20 cellular contexts compared by ENCODE assay signal in the genomic region with DNA sequence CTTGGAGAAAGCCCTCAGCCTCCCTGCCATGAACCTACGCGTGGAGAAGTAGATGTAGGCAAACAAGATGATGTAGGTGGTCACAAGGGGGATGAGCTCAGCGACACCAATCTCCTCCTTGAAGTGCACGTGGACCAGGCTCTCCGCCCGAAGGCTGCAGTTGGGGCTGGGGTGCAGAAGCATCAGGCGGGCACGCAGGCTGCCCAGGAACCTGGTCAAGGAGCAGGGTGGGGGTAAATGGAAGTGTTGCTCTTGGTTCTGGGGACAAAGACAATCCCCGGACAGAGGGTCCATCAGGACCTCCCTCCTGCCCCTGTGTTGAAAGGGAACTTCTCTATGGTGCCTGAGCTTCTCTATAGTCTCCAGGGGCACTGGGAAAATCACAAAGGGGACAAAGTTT. TPM values are rescaled to one million over a fixed set of nuclear protein-coding genes. Genes with fewer than 3 reads are reported as not detected.
A peak's percentile ranks its signal among the peaks of the same experiment; 100 is the strongest.
DNase-seq lines count a peak whose midpoint lies in the region; ATAC-seq, FAIRE-seq and TF ChIP-seq lines count a peak whose summit lies in the region.
"Had no signal": no experiment of that assay in that cellular context is flagged by ENCODE, and none has a peak within 500 bp of the region (broad histone marks: within the 10 kb centered on the region; RNA-seq: fewer than 3 reads in every experiment).

No MANE protein-coding gene starts in this region.

- no peaks in the 10 kb centered on the region for H3K9me2 ChIP-seq in GM23338 (ENCODE audit: insufficient read depth)

- H3K27ac ChIP-seq in GM23338 (ENCODE audit: low read depth) (0 out of 2 replicates have a peak overlapping the region, but pooled peaks have one; percentile 32), RWPE1 (peak overlapping the region; percentile 8; the same call in 1 of the 2 replicates), small intestine (ENCODE audit: low read depth in 1 of 2, low read length in 1 of 2) (peak overlapping the region; percentile 75 to 94)
- H3K27ac ChIP-seq in CD4-positive, alpha-beta T cell (ENCODE audit: low read depth, low read length): no peak overlapping the region
- H3K27ac ChIP-seq: C4-2B had no signal

- intact Hi-C loops in CD4-positive, alpha-beta T cell (cut with DNase I, micrococcal nuclease): no loop called here

- H4K20me1 ChIP-seq in GM23338 (replicated peaks; ENCODE audit: insufficient read depth): peaks cover 6% of the 10 kb centered on the region

- H3K36me3 ChIP-seq in GM23338 (ENCODE audit: insufficient read depth) (no peaks in the 10 kb centered on the region; the same call in 1 of the 2 replicates), small intestine (ENCODE audit: control insufficient read depth in 2 of 2, insufficient read depth in 2 of 2, low read length in 2 of 2) (peaks cover 3 to 9% of the 10 kb centered on the region in 2 donors)

- H3K4me2 ChIP-seq in GM23338: no peak overlapping the region

- CTCF ChIA-PET in RWPE1 (lab: Yijun Ruan, JAX): no interaction called here
- CTCF ChIA-PET in CD4-positive, alpha-beta T cell (lab: Charles Lee): no interaction called here

- H3K9me3 Mint-ChIP-seq in GM23338: no peaks in the 10 kb centered on the region; the same call in 2 of the 3 replicates
- H3K9me3 Mint-ChIP-seq in endothelial cell (ENCODE audit: unreplicated experiment): no peaks in the 10 kb centered on the region
- H3K9me3 Mint-ChIP-seq in CD4-positive, alpha-beta T cell: no peaks in the 10 kb centered on the region

- H2AFZ ChIP-seq in GM23338: no peak overlapping the region

- POLR2A ChIA-PET in RWPE1 (lab: Yijun Ruan, JAX; ENCODE audit: low non-redundant PET): no interaction called here
- POLR2A ChIA-PET in CD4-positive, alpha-beta T cell (lab: Charles Lee): no interaction called here

- H3K4me3 ChIP-seq in GM23338 (no peak overlapping the region), small intestine (ENCODE audit: low read depth in 1 of 2, low read length in 2 of 2) (no peak overlapping the region)
- H3K4me3 ChIP-seq: HAP-1, K562, Peyer's patch had no signal

- no peaks in the 10 kb centered on the region for H3K4me1 ChIP-seq in GM23338 (ENCODE audit: insufficient read depth)
- peaks cover 0 to 26% of the 10 kb centered on the region in 2 donors for H3K4me1 ChIP-seq in small intestine (ENCODE audit: control insufficient read depth in 2 of 2, insufficient read depth in 1 of 2, low read depth in 1 of 2, low read length in 1 of 2)

- H3K9me3 ChIP-seq in small intestine (ENCODE audit: control insufficient read depth, low read depth): no peaks in the 10 kb centered on the region
- H3K9me3 ChIP-seq in CD4-positive, alpha-beta T cell (ENCODE audit: control insufficient read depth, low read length): no peaks in the 10 kb centered on the region
- H3K9me3 ChIP-seq: HAP-1, Peyer's patch had no signal

- 91 to 95% (median 94%) methylated on average over 9 of the region's 9 CpGs for WGBS in small intestine, 3 donors

- TF ChIP-seq CTCF in GM23338 (conservative IDR thresholded peaks at IDR 0.05; ENCODE audit: low read depth in 2 of 2) (no peak), RWPE1 (conservative IDR thresholded peaks at IDR 0.05; ENCODE audit: low read depth) (no peak), endothelial cell (IDR thresholded peaks at IDR 0.05; ENCODE audit: unreplicated experiment) (no peak)
- TF ChIP-seq CTCF in CD4-positive, alpha-beta T cell (IDR thresholded peaks at IDR 0.05): no peak

- no peak for FAIRE-seq in small intestine (lab: Jason Lieb, UNC)
- FAIRE-seq: K562 had no signal

- H3K79me2 ChIP-seq in GM23338 (replicated peaks; ENCODE audit: insufficient read depth): no peaks in the 10 kb centered on the region

- H3K27me3 Mint-ChIP-seq in GM23338 (ENCODE audit: insufficient read depth, low read depth, poor library complexity) (peaks cover 7% of the 10 kb centered on the region), endothelial cell (ENCODE audit: unreplicated experiment) (peaks cover 9% of the 10 kb centered on the region)
- no peaks in the 10 kb centered on the region for H3K27me3 Mint-ChIP-seq in CD4-positive, alpha-beta T cell

- ATAC-seq in GM23338 (no peak), HG03521 (IDR thresholded peaks at IDR 0.05; ENCODE audit: unreplicated experiment) (no peak)
- no peak for ATAC-seq in CD4-positive, alpha-beta T cell (ENCODE audit: poor library complexity)
- ATAC-seq: K562, Right ventricle myocardium inferior had no signal

- H3K36me3 Mint-ChIP-seq in GM23338 (ENCODE audit: low read depth) (peaks cover 42% of the 10 kb centered on the region), endothelial cell (ENCODE audit: low read depth, unreplicated experiment) (peaks cover 36% of the 10 kb centered on the region)
- peaks cover 59% of the 10 kb centered on the region for H3K36me3 Mint-ChIP-seq in CD4-positive, alpha-beta T cell (ENCODE audit: low read depth)

- H3K4me3 Mint-ChIP-seq in GM23338 (no peak overlapping the region), endothelial cell (ENCODE audit: unreplicated experiment) (no peak overlapping the region)
- no peak overlapping the region for H3K4me3 Mint-ChIP-seq in CD4-positive, alpha-beta T cell

- H3K27me3 ChIP-seq in GM23338 (ENCODE audit: insufficient read depth): no peaks in the 10 kb centered on the region
- no peaks in the 10 kb centered on the region for H3K27me3 ChIP-seq in small intestine (ENCODE audit: control insufficient read depth in 2 of 2, insufficient read depth in 2 of 2, low read length in 2 of 2)
- no peaks in the 10 kb centered on the region for H3K27me3 ChIP-seq in CD4-positive, alpha-beta T cell (ENCODE audit: control insufficient read depth, insufficient read depth, low read length)
- H3K27me3 ChIP-seq: Peyer's patch had no signal

- no peak for DNase-seq in GM23338 (ENCODE audit: low spot score)
- DNase-seq in RWPE1 (ENCODE audit: low spot score): no peak
- peak; percentile 43 for DNase-seq in islet precursor cell
- no peak for DNase-seq in small intestine
- no peak for DNase-seq in endothelial cell (ENCODE audit: low spot score)
- no peak for DNase-seq in CD4-positive, alpha-beta T cell
- DNase-seq: ACHN, AML-193, DMS 273 treated with DMSO at 0.1 percent for 48 hours, DND-41, NCI-H1105, NCI-H2081, NCI-H2171 treated with DMSO at 0.1 percent for 48 hours, NCI-H446 treated with DMSO at 0.1 percent for 48 hours had no signal

- H3K27ac Mint-ChIP-seq in GM23338 (no peak overlapping the region; the same call in 1 of the 2 replicates), endothelial cell (ENCODE audit: unreplicated experiment) (no peak overlapping the region)
- no peak overlapping the region for H3K27ac Mint-ChIP-seq in CD4-positive, alpha-beta T cell

- peaks cover 4% of the 10 kb centered on the region for H3F3A ChIP-seq in GM23338 (replicated peaks; ENCODE audit: low read depth)

- H3K4me1 Mint-ChIP-seq in GM23338: peaks cover 5% of the 10 kb centered on the region
- peaks cover 7% of the 10 kb centered on the region for H3K4me1 Mint-ChIP-seq in endothelial cell (ENCODE audit: unreplicated experiment)
- peaks cover 9% of the 10 kb centered on the region for H3K4me1 Mint-ChIP-seq in CD4-positive, alpha-beta T cell (ENCODE audit: low read depth)

TF ChIP-seq in GM23338, 12 proteins besides CTCF, POLR2A, EP300 and RAD21:
- TF ChIP-seq POLR2AphosphoS5 (IDR thresholded peaks at IDR 0.05; ENCODE audit: low read depth): no peak
- TF ChIP-seq STAT1 (IDR thresholded peaks at IDR 0.05; ENCODE audit: unreplicated experiment): no peak
TF ChIP-seq in GM23338: peak in this region for 0.

RNA-seq across cellular contexts. Expression of gene PTPN23, which starts 45.1 kb away (rescaled TPM):
- total RNA-seq in GM23338 (2014; rRNA removed; shearing (Covaris generic)): 33.9 and 48.8 TPM in 2 replicates
- polyA plus RNA-seq in GM23338 (2016; fragmentation: Nextera tagmentation; extraction: Ambion mirVana) (14.3 and 16.1 TPM in 2 replicates), small intestine (10 to 100 TPM; 10.3 to 17.3 (median 10.5) TPM)
- total RNA-seq in endothelial cell (ENCODE audit: unreplicated experiment): 47.8 TPM
- 10 to 100 TPM; 27.3 to 35.7 TPM for total RNA-seq in CD4-positive, alpha-beta T cell

RNA-seq across cellular contexts. Expression of gene SCAP, which starts 49.8 kb away (rescaled TPM):
- total RNA-seq in GM23338 (2014; rRNA removed; shearing (Covaris generic)): 122 and 141 TPM in 2 replicates
- polyA plus RNA-seq in GM23338 (2016; fragmentation: Nextera tagmentation; extraction: Ambion mirVana) (30.7 and 35.5 TPM in 2 replicates), small intestine (10 to 100 TPM; 43.8 to 57.2 (median 53.9) TPM)
- 88.6 TPM for total RNA-seq in endothelial cell (ENCODE audit: unreplicated experiment)
- total RNA-seq in CD4-positive, alpha-beta T cell: 10 to 100 TPM; 58.3 to 60.3 TPM
